Comparison of ENCODE assay signal across 8 cellular contexts in genomic region chr19:14136509-14137281, GRCh38. TPM values are rescaled to one million over a fixed set of nuclear protein-coding genes. Genes with fewer than 3 reads are reported as not detected.
DNase-seq lines count a peak whose midpoint lies in the region; ATAC-seq and TF ChIP-seq lines count a peak whose summit lies in the region.

Gene ASF1B (minus strand): TSS chr19:14136589. CDS start chr19:14136456, 133 bp downstream.

- DNase-seq in GM10248 (ENCODE audit: extremely low spot score) (peak; percentile 98), NB4 (ENCODE audit: low read depth) (peak; percentile 99), SK-N-MC (ENCODE audit: low read depth, low spot score) (peak; percentile 98), superior temporal gyrus (ENCODE audit: extremely low spot score) (peak; percentile 99)
- DNase-seq in activated naive CD4-positive, alpha-beta T cell treated with anti-CD3 and anti-CD28 coated beads, Interleukin-2, amount 10 ng/mL, durations not matched to agents 7 days and 5 days = peak; percentile 99

- no peak for TF ChIP-seq EP300 in gastroesophageal sphincter (IDR thresholded peaks at IDR 0.05)

- H3K4me3 ChIP-seq in NB4 (ENCODE audit: low read depth, low read length) (peak within 1 kb of the TSS; percentile 70), SK-N-MC (peak within 1 kb of the TSS; percentile 93), gastroesophageal sphincter (peak within 1 kb of the TSS; percentile 47 to 78), neutrophil (ENCODE audit: low read depth in 1 of 2, low read length in 1 of 2) (peak within 1 kb of the TSS; percentile 86 to 98)

- POLR2A ChIA-PET in GM10248 (lab: Yijun Ruan, JAX) = interaction anchor here (0.6 to 1.2 kb wide), 15 partner anchors 14 to 345 kb away, joined by 3 to 9 read pairs (median 3); no protein-coding TSS in a partner anchor

- H3K27ac Mint-ChIP-seq in activated naive CD4-positive, alpha-beta T cell treated with anti-CD3 and anti-CD28 coated beads, Interleukin-2, amount 10 ng/mL, durations not matched to agents 7 days and 5 days = peak within 1 kb of the TSS; percentile 93

- peaks cover 33% of the 10 kb centered on the region for H3K36me3 Mint-ChIP-seq in activated naive CD4-positive, alpha-beta T cell treated with anti-CD3 and anti-CD28 coated beads, Interleukin-2, amount 10 ng/mL, durations not matched to agents 7 days and 5 days

- H3K9me3 Mint-ChIP-seq in activated naive CD4-positive, alpha-beta T cell treated with anti-CD3 and anti-CD28 coated beads, Interleukin-2, amount 10 ng/mL, durations not matched to agents 7 days and 5 days = no peaks in the 10 kb centered on the region

- TF ChIP-seq CTCF in GM10248 (IDR thresholded peaks at IDR 0.05; ENCODE audit: control extremely low read depth, extremely low read depth, low read depth, missing control alignments) (peak; percentile 90), NB4 (IDR thresholded peaks at IDR 0.05; ENCODE audit: low read depth, low read length) (peak; percentile 62), gastroesophageal sphincter (IDR thresholded peaks at IDR 0.05) (peak in 3 of 4 experiments; percentile 85 to 91 (median 88)), neutrophil (IDR thresholded peaks at IDR 0.05) (peak; percentile 99)

- CTCF ChIA-PET in GM10248 (lab: Yijun Ruan, JAX) = interaction anchor here (0.6 to 4.3 kb wide), 70 partner anchors 9 to 384 kb away, joined by 3 to 50 read pairs (median 4); partner anchors contain the start of genes ADGRE5, BRME1, CC2D1A and NANOS3
- CTCF ChIA-PET in activated naive CD4-positive, alpha-beta T cell treated with anti-CD3 and anti-CD28 coated beads, Interleukin-2, amount 10 ng/mL, durations not matched to agents 7 days and 5 days (lab: Charles Lee) = interaction anchor here (0.6 to 3.3 kb wide), 38 partner anchors 9 to 389 kb away, joined by 3 to 18 read pairs (median 4); no protein-coding TSS in a partner anchor

- no peaks in the 10 kb centered on the region for H3K27me3 Mint-ChIP-seq in activated naive CD4-positive, alpha-beta T cell treated with anti-CD3 and anti-CD28 coated beads, Interleukin-2, amount 10 ng/mL, durations not matched to agents 7 days and 5 days

- H3K9ac ChIP-seq in SK-N-MC (ENCODE audit: insufficient read length) = peak within 1 kb of the TSS; percentile 89

- H3K4me1 Mint-ChIP-seq in activated naive CD4-positive, alpha-beta T cell treated with anti-CD3 and anti-CD28 coated beads, Interleukin-2, amount 10 ng/mL, durations not matched to agents 7 days and 5 days = peaks cover 57% of the 10 kb centered on the region

- H3K36me3 ChIP-seq in SK-N-MC (ENCODE audit: insufficient read depth, low read length) (no peaks in the 10 kb centered on the region), gastroesophageal sphincter (no peaks in the 10 kb centered on the region), neutrophil (no peaks in the 10 kb centered on the region)

- peak; percentile 66 for TF ChIP-seq POLR2A in NB4 (IDR thresholded peaks at IDR 0.05; ENCODE audit: extremely low read depth, insufficient read length)
- TF ChIP-seq POLR2A in gastroesophageal sphincter (IDR thresholded peaks at IDR 0.05) = peak in 1 of 2 donors; percentile 67

- peak; percentile 78 for ATAC-seq in HG02571 (IDR thresholded peaks at IDR 0.05; ENCODE audit: unreplicated experiment)
- peak; percentile 97 for ATAC-seq in gastroesophageal sphincter

- peak within 1 kb of the TSS; percentile 80 for H3K4me3 Mint-ChIP-seq in activated naive CD4-positive, alpha-beta T cell treated with anti-CD3 and anti-CD28 coated beads, Interleukin-2, amount 10 ng/mL, durations not matched to agents 7 days and 5 days

- H3K27ac ChIP-seq in SK-N-MC (peak within 1 kb of the TSS; percentile 61; the same call in 1 of the 2 replicates), gastroesophageal sphincter (peak within 1 kb of the TSS; percentile 85 to 97 (median 96)), neutrophil (peak within 1 kb of the TSS; percentile 92)

- H3K9me3 ChIP-seq in SK-N-MC (ENCODE audit: low read depth, low read length) (no peaks in the 10 kb centered on the region), gastroesophageal sphincter (no peaks in the 10 kb centered on the region), neutrophil (no peaks in the 10 kb centered on the region)

- no peaks in the 10 kb centered on the region for H3K27me3 ChIP-seq in gastroesophageal sphincter
- H3K27me3 ChIP-seq in neutrophil = no peaks in the 10 kb centered on the region

- WGBS in gastroesophageal sphincter (ENCODE audit: low coverage in 1 of 2), 2 donors = 0% methylated on average over 5 of the region's 78 CpGs; no CpG with 5 or more reads in 1 of the 2 donors

- H3K4me1 ChIP-seq in gastroesophageal sphincter (peaks cover 0 to 42% (median 19%) of the 10 kb centered on the region in 3 donors), neutrophil (ENCODE audit: control insufficient read depth in 1 of 2, insufficient read depth in 1 of 2, low read depth in 1 of 2, low read length in 1 of 2) (peaks cover 51 to 53% of the 10 kb centered on the region in 2 experiments)

RNA-seq across cellular contexts. Expression of gene ASF1B, which starts in this region (rescaled TPM):
- total RNA-seq in gastroesophageal sphincter = 1 to 10 TPM in 1 of 4 donors, not detected in 3; 1.2 TPM

Comparison
In these comparisons a context has a peak if more than half of its experiments do, and no peak if none do; other contexts are left out.
1. Peak in every context shown above with its lines: DNase-seq, ATAC-seq, H3K4me3 ChIP-seq and H3K27ac ChIP-seq.